In the genomic region with DNA sequence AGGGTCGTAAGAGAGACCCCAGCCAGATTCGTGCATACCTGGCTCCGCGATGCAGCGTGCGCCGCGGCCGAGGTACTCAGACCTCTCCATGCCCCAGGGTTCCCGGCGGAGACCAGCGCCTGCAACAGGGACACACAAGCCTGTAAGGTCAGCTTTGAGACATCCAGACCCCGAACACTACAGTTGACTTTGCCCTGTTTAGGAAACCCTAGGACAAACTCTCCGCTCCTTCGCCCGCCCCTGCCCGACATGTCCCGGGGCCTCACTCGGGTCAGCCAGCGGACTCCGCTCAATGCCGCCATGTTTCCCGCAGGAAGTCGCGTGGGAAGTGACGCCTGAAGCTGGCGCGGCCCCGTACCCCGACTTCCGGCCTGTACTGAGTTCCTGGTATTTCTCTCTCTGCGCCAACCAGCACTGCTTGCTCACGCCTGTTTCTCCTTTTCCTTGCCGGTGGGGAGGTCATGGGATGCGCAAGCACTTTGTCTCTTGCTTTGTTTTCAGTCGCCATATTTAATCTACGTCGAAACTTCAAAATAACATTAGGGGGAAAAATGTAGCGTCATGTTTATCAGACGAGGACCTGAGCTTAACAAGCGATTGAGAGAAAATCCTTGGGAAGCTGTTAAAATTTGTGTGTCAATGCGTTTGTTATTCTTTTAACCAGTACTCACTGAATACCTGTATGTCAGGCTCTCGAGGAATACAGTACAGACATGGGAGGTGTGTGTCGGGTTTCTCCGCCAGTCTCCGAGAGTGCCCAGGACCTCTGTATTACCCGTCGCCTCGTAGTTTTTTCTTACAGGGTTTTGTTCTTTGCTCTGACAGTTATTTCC, we compare ENCODE assay signal across 1 cellular context.
TF ChIP-seq lines count a peak whose summit lies in the region.

A gene (minus strand): TSS at position 330 of the 833 bp plus-strand sequence. CDS start 28 bp downstream, at position 302.

TF ChIP-seq in K562, 482 proteins besides CTCF, POLR2A, EP300 and RAD21 (continued from another document and continues in another):
- TF ChIP-seq, protein P1, sequence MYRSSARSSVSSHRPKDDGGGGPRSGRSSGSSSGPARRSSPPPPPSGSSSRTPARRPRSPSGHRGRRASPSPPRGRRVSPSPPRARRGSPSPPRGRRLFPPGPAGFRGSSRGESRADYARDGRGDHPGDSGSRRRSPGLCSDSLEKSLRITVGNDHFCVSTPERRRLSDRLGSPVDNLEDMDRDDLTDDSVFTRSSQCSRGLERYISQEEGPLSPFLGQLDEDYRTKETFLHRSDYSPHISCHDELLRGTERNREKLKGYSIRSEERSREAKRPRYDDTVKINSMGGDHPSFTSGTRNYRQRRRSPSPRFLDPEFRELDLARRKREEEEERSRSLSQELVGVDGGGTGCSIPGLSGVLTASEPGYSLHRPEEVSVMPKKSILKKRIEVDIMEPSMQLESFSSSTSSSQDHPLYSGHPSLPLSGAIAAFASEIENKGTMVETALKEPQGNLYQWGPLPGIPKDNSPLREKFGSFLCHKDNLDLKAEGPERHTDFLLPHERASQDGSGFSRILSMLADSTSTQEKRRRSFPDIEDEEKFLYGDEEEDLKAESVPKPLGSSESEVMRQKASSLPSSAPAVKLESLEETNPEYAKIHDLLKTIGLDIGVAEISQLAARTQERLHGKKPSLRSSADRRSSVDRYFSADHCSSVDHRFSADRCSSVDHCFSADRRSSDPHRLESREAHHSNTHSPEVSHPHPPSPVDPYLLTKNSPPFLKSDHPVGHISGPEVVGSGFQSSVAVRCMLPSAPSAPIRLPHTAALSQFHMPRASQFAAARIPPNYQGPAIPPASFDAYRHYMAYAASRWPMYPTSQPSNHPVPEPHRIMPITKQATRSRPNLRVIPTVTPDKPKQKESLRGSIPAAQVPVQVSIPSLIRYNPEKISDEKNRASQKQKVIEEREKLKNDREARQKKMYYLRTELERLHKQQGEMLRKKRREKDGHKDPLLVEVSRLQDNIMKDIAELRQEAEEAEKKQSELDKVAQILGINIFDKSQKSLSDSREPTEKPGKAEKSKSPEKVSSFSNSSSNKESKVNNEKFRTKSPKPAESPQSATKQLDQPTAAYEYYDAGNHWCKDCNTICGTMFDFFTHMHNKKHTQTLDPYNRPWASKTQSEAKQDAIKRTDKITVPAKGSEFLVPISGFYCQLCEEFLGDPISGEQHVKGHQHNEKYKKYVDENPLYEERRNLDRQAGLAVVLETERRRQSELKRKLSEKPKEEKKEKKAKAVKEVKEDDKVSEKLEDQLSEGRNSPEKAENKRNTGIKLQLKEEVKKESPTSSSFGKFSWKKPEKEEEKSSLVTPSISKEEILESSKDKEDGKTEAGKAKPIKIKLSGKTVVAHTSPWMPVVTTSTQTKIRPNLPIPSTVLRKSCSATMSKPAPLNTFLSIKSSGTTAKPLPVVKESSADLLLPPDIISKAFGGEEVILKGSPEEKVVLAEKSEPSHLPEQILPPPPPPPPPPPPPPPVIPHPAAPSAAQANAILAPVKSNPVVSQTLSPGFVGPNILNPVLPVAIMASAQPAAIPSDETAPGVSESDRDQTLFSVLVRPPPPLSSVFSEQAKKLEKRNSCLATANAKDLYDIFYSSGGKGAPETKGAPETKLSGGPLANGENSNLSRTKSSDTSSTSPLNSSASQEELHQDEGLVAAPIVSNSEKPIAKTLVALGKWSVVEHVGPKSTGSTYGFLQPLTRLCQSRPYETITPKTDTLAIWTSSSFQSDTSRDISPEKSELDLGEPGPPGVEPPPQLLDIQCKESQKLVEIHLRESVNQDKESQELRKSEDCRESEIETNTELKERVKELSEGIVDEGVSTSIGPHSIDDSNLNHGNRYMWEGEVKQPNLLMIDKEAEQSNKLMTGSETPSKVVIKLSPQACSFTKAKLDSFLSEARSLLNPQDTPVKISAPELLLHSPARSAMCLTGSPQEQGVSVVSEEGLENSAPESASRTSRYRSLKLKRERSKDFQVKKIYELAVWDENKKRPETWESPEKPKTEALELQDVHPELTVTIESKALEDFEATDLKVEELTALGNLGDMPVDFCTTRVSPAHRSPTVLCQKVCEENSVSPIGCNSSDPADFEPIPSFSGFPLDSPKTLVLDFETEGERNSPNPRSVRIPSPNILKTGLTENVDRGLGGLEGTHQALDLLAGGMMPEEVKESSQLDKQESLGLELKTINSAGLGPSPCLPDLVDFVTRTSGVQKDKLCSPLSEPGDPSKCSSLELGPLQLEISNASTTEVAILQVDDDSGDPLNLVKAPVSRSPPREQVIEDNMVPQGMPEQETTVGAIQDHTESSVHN (IDR thresholded peaks at IDR 0.05; ENCODE audit: borderline replicate concordance in 1 of 2, low read depth in 1 of 2) = no peak
- no peak for TF ChIP-seq POLR3G (IDR thresholded peaks at IDR 0.05; ENCODE audit: extremely low read depth, insufficient read length, insufficient replicate concordance)
- peak; percentile 68 for TF ChIP-seq PML (IDR thresholded peaks at IDR 0.05; ENCODE audit: low read length)
- TF ChIP-seq ESRRA (IDR thresholded peaks at IDR 0.05; ENCODE audit: borderline replicate concordance, low read depth) = peak; percentile 83
- TF ChIP-seq ZNF347 (CRISPR knock-in tag; IDR thresholded peaks at IDR 0.05; ENCODE audit: low read depth) = no peak
- TF ChIP-seq, protein P2, sequence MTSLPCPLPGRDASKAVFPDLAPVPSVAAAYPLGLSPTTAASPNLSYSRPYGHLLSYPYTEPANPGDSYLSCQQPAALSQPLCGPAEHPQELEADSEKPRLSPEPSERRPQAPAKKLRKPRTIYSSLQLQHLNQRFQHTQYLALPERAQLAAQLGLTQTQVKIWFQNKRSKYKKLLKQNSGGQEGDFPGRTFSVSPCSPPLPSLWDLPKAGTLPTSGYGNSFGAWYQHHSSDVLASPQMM (CRISPR knock-in tag; IDR thresholded peaks at IDR 0.05) = no peak
- no peak for TF ChIP-seq SMC3 (conservative IDR thresholded peaks at IDR 0.05; ENCODE audit: insufficient read depth, low read depth, low read length)
- no peak for TF ChIP-seq TCF7 (IDR thresholded peaks at IDR 0.05; ENCODE audit: borderline replicate concordance)
- peak; percentile 89; the same call in 1 of the 2 replicates for TF ChIP-seq PHF8 (IDR thresholded peaks at IDR 0.05; ENCODE audit: borderline replicate concordance, low read length)
- TF ChIP-seq, protein P3, sequence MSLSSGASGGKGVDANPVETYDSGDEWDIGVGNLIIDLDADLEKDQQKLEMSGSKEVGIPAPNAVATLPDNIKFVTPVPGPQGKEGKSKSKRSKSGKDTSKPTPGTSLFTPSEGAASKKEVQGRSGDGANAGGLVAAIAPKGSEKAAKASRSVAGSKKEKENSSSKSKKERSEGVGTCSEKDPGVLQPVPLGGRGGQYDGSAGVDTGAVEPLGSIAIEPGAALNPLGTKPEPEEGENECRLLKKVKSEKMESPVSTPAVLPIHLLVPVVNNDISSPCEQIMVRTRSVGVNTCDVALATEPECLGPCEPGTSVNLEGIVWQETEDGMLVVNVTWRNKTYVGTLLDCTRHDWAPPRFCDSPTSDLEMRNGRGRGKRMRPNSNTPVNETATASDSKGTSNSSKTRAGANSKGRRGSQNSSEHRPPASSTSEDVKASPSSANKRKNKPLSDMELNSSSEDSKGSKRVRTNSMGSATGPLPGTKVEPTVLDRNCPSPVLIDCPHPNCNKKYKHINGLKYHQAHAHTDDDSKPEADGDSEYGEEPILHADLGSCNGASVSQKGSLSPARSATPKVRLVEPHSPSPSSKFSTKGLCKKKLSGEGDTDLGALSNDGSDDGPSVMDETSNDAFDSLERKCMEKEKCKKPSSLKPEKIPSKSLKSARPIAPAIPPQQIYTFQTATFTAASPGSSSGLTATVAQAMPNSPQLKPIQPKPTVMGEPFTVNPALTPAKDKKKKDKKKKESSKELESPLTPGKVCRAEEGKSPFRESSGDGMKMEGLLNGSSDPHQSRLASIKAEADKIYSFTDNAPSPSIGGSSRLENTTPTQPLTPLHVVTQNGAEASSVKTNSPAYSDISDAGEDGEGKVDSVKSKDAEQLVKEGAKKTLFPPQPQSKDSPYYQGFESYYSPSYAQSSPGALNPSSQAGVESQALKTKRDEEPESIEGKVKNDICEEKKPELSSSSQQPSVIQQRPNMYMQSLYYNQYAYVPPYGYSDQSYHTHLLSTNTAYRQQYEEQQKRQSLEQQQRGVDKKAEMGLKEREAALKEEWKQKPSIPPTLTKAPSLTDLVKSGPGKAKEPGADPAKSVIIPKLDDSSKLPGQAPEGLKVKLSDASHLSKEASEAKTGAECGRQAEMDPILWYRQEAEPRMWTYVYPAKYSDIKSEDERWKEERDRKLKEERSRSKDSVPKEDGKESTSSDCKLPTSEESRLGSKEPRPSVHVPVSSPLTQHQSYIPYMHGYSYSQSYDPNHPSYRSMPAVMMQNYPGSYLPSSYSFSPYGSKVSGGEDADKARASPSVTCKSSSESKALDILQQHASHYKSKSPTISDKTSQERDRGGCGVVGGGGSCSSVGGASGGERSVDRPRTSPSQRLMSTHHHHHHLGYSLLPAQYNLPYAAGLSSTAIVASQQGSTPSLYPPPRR (CRISPR knock-in tag; IDR thresholded peaks at IDR 0.05; ENCODE audit: borderline replicate concordance) = peak; percentile 34; the same call in 1 of the 2 replicates
- TF ChIP-seq BRD9 (IDR thresholded peaks at IDR 0.05; ENCODE audit: low read depth, partially characterized antibody) = no peak
- no peak for TF ChIP-seq TFAM (CRISPR knock-in tag; conservative IDR thresholded peaks at IDR 0.05)
- TF ChIP-seq, protein P4, sequence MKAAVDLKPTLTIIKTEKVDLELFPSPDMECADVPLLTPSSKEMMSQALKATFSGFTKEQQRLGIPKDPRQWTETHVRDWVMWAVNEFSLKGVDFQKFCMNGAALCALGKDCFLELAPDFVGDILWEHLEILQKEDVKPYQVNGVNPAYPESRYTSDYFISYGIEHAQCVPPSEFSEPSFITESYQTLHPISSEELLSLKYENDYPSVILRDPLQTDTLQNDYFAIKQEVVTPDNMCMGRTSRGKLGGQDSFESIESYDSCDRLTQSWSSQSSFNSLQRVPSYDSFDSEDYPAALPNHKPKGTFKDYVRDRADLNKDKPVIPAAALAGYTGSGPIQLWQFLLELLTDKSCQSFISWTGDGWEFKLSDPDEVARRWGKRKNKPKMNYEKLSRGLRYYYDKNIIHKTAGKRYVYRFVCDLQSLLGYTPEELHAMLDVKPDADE (conservative IDR thresholded peaks at IDR 0.05; ENCODE audit: control insufficient read depth, low read depth, low read length) = peak; percentile 65; the same call in 1 of the 2 replicates
- no peak for TF ChIP-seq GABPB2 (CRISPR knock-in tag; conservative IDR thresholded peaks at IDR 0.05)
- TF ChIP-seq, protein P5, sequence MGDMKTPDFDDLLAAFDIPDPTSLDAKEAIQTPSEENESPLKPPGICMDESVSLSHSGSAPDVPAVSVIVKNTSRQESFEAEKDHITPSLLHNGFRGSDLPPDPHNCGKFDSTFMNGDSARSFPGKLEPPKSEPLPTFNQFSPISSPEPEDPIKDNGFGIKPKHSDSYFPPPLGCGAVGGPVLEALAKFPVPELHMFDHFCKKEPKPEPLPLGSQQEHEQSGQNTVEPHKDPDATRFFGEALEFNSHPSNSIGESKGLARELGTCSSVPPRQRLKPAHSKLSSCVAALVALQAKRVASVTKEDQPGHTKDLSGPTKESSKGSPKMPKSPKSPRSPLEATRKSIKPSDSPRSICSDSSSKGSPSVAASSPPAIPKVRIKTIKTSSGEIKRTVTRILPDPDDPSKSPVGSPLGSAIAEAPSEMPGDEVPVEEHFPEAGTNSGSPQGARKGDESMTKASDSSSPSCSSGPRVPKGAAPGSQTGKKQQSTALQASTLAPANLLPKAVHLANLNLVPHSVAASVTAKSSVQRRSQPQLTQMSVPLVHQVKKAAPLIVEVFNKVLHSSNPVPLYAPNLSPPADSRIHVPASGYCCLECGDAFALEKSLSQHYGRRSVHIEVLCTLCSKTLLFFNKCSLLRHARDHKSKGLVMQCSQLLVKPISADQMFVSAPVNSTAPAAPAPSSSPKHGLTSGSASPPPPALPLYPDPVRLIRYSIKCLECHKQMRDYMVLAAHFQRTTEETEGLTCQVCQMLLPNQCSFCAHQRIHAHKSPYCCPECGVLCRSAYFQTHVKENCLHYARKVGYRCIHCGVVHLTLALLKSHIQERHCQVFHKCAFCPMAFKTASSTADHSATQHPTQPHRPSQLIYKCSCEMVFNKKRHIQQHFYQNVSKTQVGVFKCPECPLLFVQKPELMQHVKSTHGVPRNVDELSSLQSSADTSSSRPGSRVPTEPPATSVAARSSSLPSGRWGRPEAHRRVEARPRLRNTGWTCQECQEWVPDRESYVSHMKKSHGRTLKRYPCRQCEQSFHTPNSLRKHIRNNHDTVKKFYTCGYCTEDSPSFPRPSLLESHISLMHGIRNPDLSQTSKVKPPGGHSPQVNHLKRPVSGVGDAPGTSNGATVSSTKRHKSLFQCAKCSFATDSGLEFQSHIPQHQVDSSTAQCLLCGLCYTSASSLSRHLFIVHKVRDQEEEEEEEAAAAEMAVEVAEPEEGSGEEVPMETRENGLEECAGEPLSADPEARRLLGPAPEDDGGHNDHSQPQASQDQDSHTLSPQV (IDR thresholded peaks at IDR 0.05) = peak; percentile 66; the same call in 1 of the 2 replicates
- TF ChIP-seq NR3C1 (CRISPR knock-in tag; IDR thresholded peaks at IDR 0.05) = no peak
- no peak for TF ChIP-seq ZNF785 (CRISPR knock-in tag; IDR thresholded peaks at IDR 0.05)
- TF ChIP-seq C11orf30 (IDR thresholded peaks at IDR 0.05; ENCODE audit: low read depth) = peak; percentile 100
- TF ChIP-seq ZNF232 (CRISPR knock-in tag; IDR thresholded peaks at IDR 0.05) = no peak
- TF ChIP-seq, protein P6, sequence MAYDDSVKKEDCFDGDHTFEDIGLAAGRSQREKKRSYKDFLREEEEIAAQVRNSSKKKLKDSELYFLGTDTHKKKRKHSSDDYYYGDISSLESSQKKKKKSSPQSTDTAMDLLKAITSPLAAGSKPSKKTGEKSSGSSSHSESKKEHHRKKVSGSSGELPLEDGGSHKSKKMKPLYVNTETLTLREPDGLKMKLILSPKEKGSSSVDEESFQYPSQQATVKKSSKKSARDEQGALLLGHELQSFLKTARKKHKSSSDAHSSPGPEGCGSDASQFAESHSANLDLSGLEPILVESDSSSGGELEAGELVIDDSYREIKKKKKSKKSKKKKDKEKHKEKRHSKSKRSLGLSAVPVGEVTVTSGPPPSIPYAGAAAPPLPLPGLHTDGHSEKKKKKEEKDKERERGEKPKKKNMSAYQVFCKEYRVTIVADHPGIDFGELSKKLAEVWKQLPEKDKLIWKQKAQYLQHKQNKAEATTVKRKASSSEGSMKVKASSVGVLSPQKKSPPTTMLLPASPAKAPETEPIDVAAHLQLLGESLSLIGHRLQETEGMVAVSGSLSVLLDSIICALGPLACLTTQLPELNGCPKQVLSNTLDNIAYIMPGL (CRISPR knock-in tag; IDR thresholded peaks at IDR 0.05) = no peak
- TF ChIP-seq KLF13 (tag; IDR thresholded peaks at IDR 0.05; ENCODE audit: borderline replicate concordance, low read depth) = no peak
- TF ChIP-seq ZNF274 (IDR thresholded peaks at IDR 0.05; ENCODE audit: borderline replicate concordance, low read depth, low read length) = no peak
- TF ChIP-seq CHD4 (IDR thresholded peaks at IDR 0.05; ENCODE audit: insufficient read depth, insufficient replicate concordance, low read depth, low read length, poor library complexity, severe bottlenecking) = no peak
- peak; percentile 99 for TF ChIP-seq GABPA (tag; conservative IDR thresholded peaks at IDR 0.05; ENCODE audit: low read depth)
- TF ChIP-seq HDGF (IDR thresholded peaks at IDR 0.05) = no peak
- TF ChIP-seq HLTF (IDR thresholded peaks at IDR 0.05) = no peak
- peak; percentile 92 for TF ChIP-seq ELF1 (tag; IDR thresholded peaks at IDR 0.05)
- no peak for TF ChIP-seq ZNF696 (CRISPR knock-in tag; conservative IDR thresholded peaks at IDR 0.05)
